Comparison of ENCODE assay signal across 15 cellular contexts in the genomic region with DNA sequence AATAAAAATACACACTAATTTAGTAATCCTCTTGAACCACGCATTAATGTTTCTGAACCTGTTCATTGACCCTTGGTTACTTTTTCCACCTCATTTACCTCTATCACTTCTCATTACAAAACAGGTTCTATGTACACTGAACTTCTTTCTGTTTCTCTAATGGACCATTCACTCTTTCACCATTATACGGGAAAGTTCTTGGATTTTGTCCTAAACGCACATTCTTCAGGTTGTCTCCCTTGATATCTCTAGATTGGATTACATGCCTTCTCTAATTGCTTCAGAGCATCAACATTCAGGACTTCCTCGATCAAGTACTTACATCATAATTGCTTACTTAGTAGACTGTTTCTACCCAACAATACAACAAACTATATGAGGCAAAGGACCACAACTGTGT.
DNase-seq lines count a peak whose midpoint lies in the region; ATAC-seq and TF ChIP-seq lines count a peak whose summit lies in the region.
"Had no signal": no experiment of that assay in that cellular context is flagged by ENCODE, and none has a peak within 500 bp of the region (broad histone marks: within the 10 kb centered on the region; RNA-seq: fewer than 3 reads in every experiment).

No MANE protein-coding gene starts in this region.

- no peaks in the 10 kb centered on the region for H3K36me3 ChIP-seq in BE2C
- H3K36me3 ChIP-seq: BLaER1 had no signal

- no peaks in the 10 kb centered on the region for H3K27me3 ChIP-seq in BE2C
- H3K27me3 ChIP-seq: BLaER1 had no signal

- no peaks in the 10 kb centered on the region for H3K4me1 Mint-ChIP-seq in activated T-cell treated with anti-CD3 and anti-CD28 coated beads, Interleukin-2, amount 50 U/mL, for 4 hours (ENCODE audit: low read depth)
- H3K4me1 Mint-ChIP-seq: CD8-positive, alpha-beta memory T cell had no signal

- in situ Hi-C loops in astrocyte of the spinal cord (cut with HindIII; ENCODE audit: low sequenced_read_pairs) = no loop called here

- H3K9me3 Mint-ChIP-seq in activated T-cell treated with anti-CD3 and anti-CD28 coated beads, Interleukin-2, amount 50 U/mL, for 4 hours = peaks cover 3% of the 10 kb centered on the region

- no peak for ATAC-seq in HG02798 (IDR thresholded peaks at IDR 0.05; ENCODE audit: poor library complexity, unreplicated experiment)
- no peak for ATAC-seq in activated T-cell treated with anti-CD3 and anti-CD28 coated beads, Interleukin-2, amount 50 U/mL, for 4 hours
- ATAC-seq: A549, HepG2 had no signal

- peaks cover 3% of the 10 kb centered on the region for H3K27me3 Mint-ChIP-seq in activated T-cell treated with anti-CD3 and anti-CD28 coated beads, Interleukin-2, amount 50 U/mL, for 4 hours (ENCODE audit: low read depth)

- no peaks in the 10 kb centered on the region for H3K36me3 Mint-ChIP-seq in activated T-cell treated with anti-CD3 and anti-CD28 coated beads, Interleukin-2, amount 50 U/mL, for 4 hours (ENCODE audit: insufficient read depth)
- H3K36me3 Mint-ChIP-seq: CD8-positive, alpha-beta memory T cell had no signal

- DNase-seq in NCI-H69 (lab: John Stamatoyannopoulos, UW) (peak; percentile 35), astrocyte of the spinal cord (ENCODE audit: low read depth, low spot score) (peak; percentile 17), left kidney (ENCODE audit: low read depth, low spot score) (peak; percentile 1), BE2C (no peak), COLO829 (ENCODE audit: low spot score) (no peak)
- no peak for DNase-seq in activated T-cell treated with anti-CD3 and anti-CD28 coated beads, Interleukin-2, amount 50 U/mL, for 4 hours
- DNase-seq: Calu3; CD8-positive, alpha-beta memory T cell; DMS 273 treated with DMSO at 0.1 percent for 48 hours; GM23248; H7 had no signal

- no peaks in the 10 kb centered on the region for H3K9me3 ChIP-seq in BE2C
- H3K9me3 ChIP-seq: A549, BLaER1 had no signal

- H3K4me3 ChIP-seq in astrocyte of the spinal cord (ENCODE audit: low read depth, low read length) (no peak overlapping the region), BE2C (ENCODE audit: low read depth, low read length) (no peak overlapping the region)
- H3K4me3 ChIP-seq: A549, BLaER1, GM23248 had no signal

- TF ChIP-seq CTCF in astrocyte of the spinal cord (IDR thresholded peaks at IDR 0.05; ENCODE audit: low read depth, low read length) = no peak
- TF ChIP-seq CTCF in BE2C (IDR thresholded peaks at IDR 0.05; ENCODE audit: low read depth, low read length) = no peak

- no peaks in the 10 kb centered on the region for H3K4me1 ChIP-seq in BE2C
- H3K4me1 ChIP-seq: A549, BLaER1 had no signal

- no peak overlapping the region for H3K4me3 Mint-ChIP-seq in activated T-cell treated with anti-CD3 and anti-CD28 coated beads, Interleukin-2, amount 50 U/mL, for 4 hours
- H3K4me3 Mint-ChIP-seq: CD8-positive, alpha-beta memory T cell had no signal

Comparison
In these comparisons a context has a peak if more than half of its experiments do, and no peak if none do; other contexts are left out.
1. DNase-seq: peak in NCI-H69 (single experiment), astrocyte of the spinal cord (single experiment) and left kidney (single experiment); none in BE2C (single experiment), COLO829 (single experiment) and activated T-cell treated with anti-CD3 and anti-CD28 coated beads, Interleukin-2, amount 50 U/mL, for 4 hours (single experiment).